ENCODE assay signal across 15 cellular contexts in genomic region chr7:100406767-100407166, GRCh38. TPM values are rescaled to one million over a fixed set of nuclear protein-coding genes. Genes with fewer than 3 reads are reported as not detected.
A peak's percentile ranks its signal among the peaks of the same experiment; 100 is the strongest.
DNase-seq lines count a peak whose midpoint lies in the region; ATAC-seq and TF ChIP-seq lines count a peak whose summit lies in the region.
"Had no signal": no experiment of that assay in that cellular context is flagged by ENCODE, and none has a peak within 500 bp of the region (broad histone marks: within the 10 kb centered on the region; RNA-seq: fewer than 3 reads in every experiment).

No MANE protein-coding gene starts in this region.

- H3K36me3 ChIP-seq in prostate gland: no peaks in the 10 kb centered on the region
- H3K36me3 ChIP-seq: BE2C, neural progenitor cell, right lobe of liver, transverse colon had no signal

- no peak for ATAC-seq in HG03159 (IDR thresholded peaks at IDR 0.05; ENCODE audit: unreplicated experiment)

- TF ChIP-seq POLR2A in prostate gland (IDR thresholded peaks at IDR 0.05): no peak

- in situ Hi-C loops in Caki2 (cut with HindIII; ENCODE audit: low pct_unique_long_range_greater_than_20kb, low sequenced_read_pairs): no loop called here

- H3K4me3 ChIP-seq in cardiac fibroblast (replicated peaks in 1 of 2; ENCODE audit: low read depth in 2 of 2, low read length in 2 of 2) (no peak overlapping the region), prostate gland (no peak overlapping the region)
- H3K4me3 ChIP-seq: neural progenitor cell, right lobe of liver, transverse colon had no signal

- no peaks in the 10 kb centered on the region for H3K9me3 ChIP-seq in prostate gland
- H3K9me3 ChIP-seq: BE2C, right lobe of liver, transverse colon had no signal

- 58% methylated on average over 6 of the region's 6 CpGs for WGBS in prostate gland

- H3K27ac ChIP-seq in prostate gland: no peak overlapping the region
- H3K27ac ChIP-seq: HL-60, neural progenitor cell, right lobe of liver, transverse colon had no signal

- H3K4me1 ChIP-seq in prostate gland (replicated peaks): no peaks in the 10 kb centered on the region
- H3K4me1 ChIP-seq: BE2C, neural progenitor cell, right lobe of liver, transverse colon had no signal

- no peak for TF ChIP-seq CTCF in cardiac fibroblast (IDR thresholded peaks at IDR 0.05; ENCODE audit: low read depth, low read length)
- TF ChIP-seq CTCF in prostate gland (IDR thresholded peaks at IDR 0.05): no peak

- H3K27me3 ChIP-seq in prostate gland (replicated peaks; ENCODE audit: insufficient read depth): no peaks in the 10 kb centered on the region
- H3K27me3 ChIP-seq: right lobe of liver had no signal

- intact Hi-C loops in prostate gland (cut with DNase I): no loop called here

- peak; percentile 22 for DNase-seq in Caki2 (ENCODE audit: low read depth)
- peak; percentile 72 for DNase-seq in NCI-H2029 (lab: John Stamatoyannopoulos, UW)
- peak; percentile 54 to 71 for DNase-seq in cardiac fibroblast (ENCODE audit: low read depth in 2 of 2)
- peak; percentile 60 for DNase-seq in myocyte (ENCODE audit: low read depth)
- DNase-seq in stimulated activated naive CD4-positive, alpha-beta T cell (lab: John Stamatoyannopoulos, UW): no peak
- no peak for DNase-seq in HK-2 (ENCODE audit: unreplicated experiment)
- DNase-seq in prostate gland (ENCODE audit: low spot score): no peak
- DNase-seq: activated gamma-delta T cell, NCI-H1436 treated with DMSO at 0.1 percent for 48 hours, right lobe of liver, transverse colon had no signal

RNA-seq across cellular contexts. Expression of gene ZCWPW1, which starts 21.7 kb away (rescaled TPM):
- 1.8 and 5.9 TPM in 2 replicates for total RNA-seq in Caki2 (2014; rRNA removed; shearing (Covaris generic); ENCODE audit: low replicate concordance)
- total RNA-seq in myocyte: 4.9 and 8.3 TPM in 2 replicates
- polyA plus RNA-seq in myocyte (2012): 8.3 TPM
- 10 to 100 TPM in 1 of 2 donors, 1 to 10 TPM in 1; 5.5 to 34.6 TPM for total RNA-seq in prostate gland

RNA-seq across cellular contexts. Expression of gene MEPCE, which starts 22.9 kb away (rescaled TPM):
- total RNA-seq in Caki2 (2014; rRNA removed; shearing (Covaris generic); ENCODE audit: low replicate concordance): 44.0 and 49.7 TPM in 2 replicates
- total RNA-seq in myocyte (38.1 and 41.3 TPM in 2 replicates), prostate gland (10 to 100 TPM; 24.2 to 62.8 TPM)
- polyA plus RNA-seq in myocyte (2012): 42.4 TPM

RNA-seq across cellular contexts. Expression of gene PPP1R35, which starts 29.5 kb away (rescaled TPM):
- 48.5 and 55.4 TPM in 2 replicates for total RNA-seq in Caki2 (2014; rRNA removed; shearing (Covaris generic); ENCODE audit: low replicate concordance)
- 42.2 and 44.3 TPM in 2 replicates for total RNA-seq in myocyte
- polyA plus RNA-seq in myocyte (2012): 27.2 TPM
- 10 to 100 TPM; 44.1 to 60.5 TPM for total RNA-seq in prostate gland

RNA-seq across cellular contexts. Expression of gene PILRA, which starts 33.5 kb away (rescaled TPM):
- 0.41 and 0.91 TPM in 2 replicates for total RNA-seq in Caki2 (2014; rRNA removed; shearing (Covaris generic); ENCODE audit: low replicate concordance)
- 0.51 TPM in 1 of 2 replicates, not detected in the other for total RNA-seq in myocyte
- 0.88 TPM for polyA plus RNA-seq in myocyte (2012)
- total RNA-seq in prostate gland: 10 to 100 TPM in 1 of 2 donors, 1 to 10 TPM in 1; 4.9 to 11.9 TPM

RNA-seq across cellular contexts. Expression of gene PILRB, which starts 48.9 kb away (rescaled TPM):
- 15.0 and 44.8 TPM in 2 replicates for total RNA-seq in Caki2 (2014; rRNA removed; shearing (Covaris generic); ENCODE audit: low replicate concordance)
- 10.7 and 11.0 TPM in 2 replicates for total RNA-seq in myocyte
- 17.3 TPM for polyA plus RNA-seq in myocyte (2012)
- total RNA-seq in prostate gland: 100 to 1,000 TPM in 1 of 2 donors, 10 to 100 TPM in 1; 72.4 to 120 TPM

Comparison
In these comparisons a context has a peak if more than half of its experiments do, and no peak if none do; other contexts are left out.
1. DNase-seq: peak in Caki2 (single experiment), NCI-H2029 (single experiment), cardiac fibroblast (2 of 2) and myocyte (single experiment); none in stimulated activated naive CD4-positive, alpha-beta T cell (0 of 6), HK-2 (single experiment) and prostate gland (single experiment).